Comparison of ENCODE assay signal across 15 cellular contexts in genomic region chr16:11145173-11145820, GRCh38.
A peak's percentile ranks its signal among the peaks of the same experiment; 100 is the strongest.
DNase-seq lines count a peak whose midpoint lies in the region; ATAC-seq, FAIRE-seq and TF ChIP-seq lines count a peak whose summit lies in the region.
"Had no signal": no experiment of that assay in that cellular context is flagged by ENCODE, and none has a peak within 500 bp of the region (broad histone marks: within the 10 kb centered on the region; RNA-seq: fewer than 3 reads in every experiment).

No MANE protein-coding gene starts in this region.

- H2AK9ac ChIP-seq in IMR-90 (replicated peaks; ENCODE audit: low read depth, low read length, poor library complexity), result no peak overlapping the region

- TF ChIP-seq EP300 in K562 (IDR thresholded peaks at IDR 0.05; ENCODE audit: low read length) (no peak), stomach (IDR thresholded peaks at IDR 0.05) (no peak)

- H3K4me2 ChIP-seq in IMR-90 (ENCODE audit: low read depth, low read length), result no peak overlapping the region
- no peak overlapping the region for H3K4me2 ChIP-seq in K562 (ENCODE audit: insufficient read depth, low read length)

- H4K5ac ChIP-seq in IMR-90 (ENCODE audit: low read depth, low read length), result no peak overlapping the region

- H3K4ac ChIP-seq in IMR-90 (ENCODE audit: low read depth, low read length), result 0 out of 2 replicates have a peak overlapping the region, but pooled peaks have one; percentile 10

- no peaks in the 10 kb centered on the region for H3K36me3 ChIP-seq in IMR-90 (ENCODE audit: control insufficient read depth, insufficient read depth, low read length)
- H3K36me3 ChIP-seq in K562 (ENCODE audit: control insufficient read depth, insufficient read depth, low read length), result no peaks in the 10 kb centered on the region; the same call in 2 of the 3 replicates
- peaks cover 0 to 2% of the 10 kb centered on the region in 2 donors for H3K36me3 ChIP-seq in left lung
- peaks cover 0 to 4% (median 0%) of the 10 kb centered on the region in 4 donors for H3K36me3 ChIP-seq in stomach
- H3K36me3 ChIP-seq: ascending aorta had no signal

- intact Hi-C loops in IMR-90 (cut with micrococcal nuclease) (no loop called here), K562 (cut with micrococcal nuclease) (no loop called here), left lung (cut with DNase I) (no loop called here), left colon (cut with DNase I, micrococcal nuclease) (no loop called here), stomach (cut with DNase I; ENCODE audit: low total_unique reads) (no loop called here)

- H2BK5ac ChIP-seq in IMR-90 (ENCODE audit: low read depth, low read length, poor library complexity, severe bottlenecking), result no peak overlapping the region

- H2BK120ac ChIP-seq in IMR-90 (ENCODE audit: low read depth, low read length), result no peak overlapping the region

- H3K9me1 ChIP-seq in IMR-90 (ENCODE audit: insufficient read depth, low read length) (peaks cover 10% of the 10 kb centered on the region), K562 (ENCODE audit: control insufficient read depth, insufficient read depth, low read length) (peaks cover 4% of the 10 kb centered on the region)

- H4K8ac ChIP-seq in IMR-90 (ENCODE audit: low read depth in 2 of 2, low read length in 2 of 2), result no peak overlapping the region

- in situ Hi-C loops in IMR-90 (cut with MboI; ENCODE audit: low sequenced_read_pairs) (no loop called here), K562 (cut with MboI) (no loop called here)

- POLR2A ChIA-PET in IMR-90 (lab: Charles Lee; ENCODE audit: unreplicated experiment), result no interaction called here
- POLR2A ChIA-PET in K562 (lab: Yijun Ruan, JAX), result interaction anchor here (1.2 kb wide), 1 partner anchor 11 kb away, joined by 3 read pairs; no protein-coding TSS in a partner anchor

- ATAC-seq in IMR-90 (ENCODE audit: low read depth) (peak; percentile 38; the same call in 1 of the 2 replicates), K562 (no peak), left lung (peak; percentile 45), left colon (no peak), HG02588 (IDR thresholded peaks at IDR 0.05; ENCODE audit: unreplicated experiment) (no peak)
- ATAC-seq: activated CD8-positive, alpha-beta T cell treated with anti-CD3 and anti-CD28 coated beads, Interleukin-2, amount 10 ng/mL, durations not matched to agents 7 days and 5 days; naive thymus-derived CD4-positive, alpha-beta T cell had no signal

- H3K27ac ChIP-seq in IMR-90 (ENCODE audit: insufficient read depth, low read length), result no peak overlapping the region
- H3K27ac ChIP-seq in K562 (ENCODE audit: extremely low read depth, low read depth, low read length), result no peak overlapping the region
- no peak overlapping the region for H3K27ac ChIP-seq in left lung
- H3K27ac ChIP-seq in stomach, result peak overlapping the region in 1 of 5 donors; percentile 36
- H3K27ac ChIP-seq: ascending aorta, SK-N-MC, testis had no signal

- H3K56ac ChIP-seq in IMR-90 (ENCODE audit: extremely low read depth, insufficient read depth, low read length), result no peak overlapping the region

- dilution Hi-C loops in IMR-90 (cut with HindIII; ENCODE audit: low sequenced_read_pairs, unreplicated experiment), result no loop called here

- TF ChIP-seq CTCF in IMR-90 (conservative IDR thresholded peaks at IDR 0.05; ENCODE audit: low read depth, low read length) (no peak), K562 (IDR thresholded peaks at IDR 0.05 in 2 of 3, conservative IDR thresholded peaks at IDR 0.05 in 1 of 3; ENCODE audit: insufficient read depth in 2 of 3, low read depth in 1 of 3, low read length in 3 of 3) (no peak), left lung (IDR thresholded peaks at IDR 0.05) (no peak), stomach (IDR thresholded peaks at IDR 0.05) (no peak)

- H3K4me1 ChIP-seq in IMR-90 (ENCODE audit: control insufficient read depth, insufficient read depth, low read length), result peaks cover 2% of the 10 kb centered on the region; the same call in 1 of the 2 replicates
- peaks cover 13 to 25% of the 10 kb centered on the region in 2 experiments for H3K4me1 ChIP-seq in K562 (replicated peaks in 1 of 2; ENCODE audit: control insufficient read depth in 2 of 2, insufficient read depth in 2 of 2, low read length in 2 of 2)
- H3K4me1 ChIP-seq in left lung, result no peaks in the 10 kb centered on the region
- H3K4me1 ChIP-seq in stomach, result peaks cover under 1 to 21% (median 9%) of the 10 kb centered on the region in 4 donors

- peak; percentile 73 for DNase-seq in AG08395 (ENCODE audit: low spot score)
- DNase-seq in IMR-90, result peak; percentile 54
- DNase-seq in K562 (ENCODE audit: extremely low read depth in 1 of 4, low spot score in 3 of 4), result no peak
- peak in 1 of 2 donors; percentile 42 for DNase-seq in left lung
- DNase-seq in left colon, result no peak
- DNase-seq in DMS79 treated with DMSO at 0.1 percent for 48 hours (lab: John Stamatoyannopoulos, UW), result no peak
- no peak for DNase-seq in stomach
- DNase-seq: activated CD8-positive, alpha-beta T cell treated with anti-CD3 and anti-CD28 coated beads, Interleukin-2, amount 10 ng/mL, durations not matched to agents 7 days and 5 days; Calu3; MM.1S; naive thymus-derived CD4-positive, alpha-beta T cell; testis had no signal

- CTCF ChIA-PET in IMR-90 (lab: Yijun Ruan, JAX), result no interaction called here
- CTCF ChIA-PET in K562 (lab: Yijun Ruan, JAX; ENCODE audit: low intra/inter-chr PET ratio), result no interaction called here

- H3K4me3 ChIP-seq in IMR-90 (ENCODE audit: insufficient read depth, low read depth, low read length), result no peak overlapping the region
- H3K4me3 ChIP-seq in K562, result no peak overlapping the region
- H3K4me3 ChIP-seq in left lung, result no peak overlapping the region
- H3K4me3 ChIP-seq in stomach, result no peak overlapping the region
- H3K4me3 ChIP-seq: ascending aorta, SK-N-MC, testis had no signal

- BruUV-seq in IMR-90 (replicated peaks; lab: Mats Ljungman, UMichigan) (no TSS peak), K562 (replicated peaks; lab: Mats Ljungman, UMichigan) (no TSS peak)

- H3K27me3 ChIP-seq in IMR-90 (ENCODE audit: control insufficient read depth, insufficient read depth, low read length), result no peaks in the 10 kb centered on the region
- no peaks in the 10 kb centered on the region for H3K27me3 ChIP-seq in K562 (ENCODE audit: control insufficient read depth in 2 of 2, insufficient read depth in 2 of 2, low read length in 2 of 2)
- H3K27me3 ChIP-seq in left lung, result no peaks in the 10 kb centered on the region
- no peaks in the 10 kb centered on the region for H3K27me3 ChIP-seq in stomach
- H3K27me3 ChIP-seq: ascending aorta, testis had no signal

- H3K79me2 ChIP-seq in K562 (ENCODE audit: control insufficient read depth, insufficient read depth, low read length), result no peaks in the 10 kb centered on the region

- TF ChIP-seq POLR2A in IMR-90 (IDR thresholded peaks at IDR 0.05; ENCODE audit: low read depth, low read length), result no peak
- no peak for TF ChIP-seq POLR2A in K562 (conservative IDR thresholded peaks at IDR 0.05)
- no peak for TF ChIP-seq POLR2A in stomach (IDR thresholded peaks at IDR 0.05)

- H2BK20ac ChIP-seq in IMR-90 (ENCODE audit: low read depth, low read length), result no peak overlapping the region

- H2BK15ac ChIP-seq in IMR-90 (ENCODE audit: low read depth, low read length), result no peak overlapping the region

- no peak overlapping the region for H3K23ac ChIP-seq in IMR-90 (ENCODE audit: low read depth, low read length)

- no peak for FAIRE-seq in K562 (lab: Jason Lieb, UNC)

- H4K91ac ChIP-seq in IMR-90 (ENCODE audit: insufficient read depth, low read depth, low read length), result no peak overlapping the region

- H3K18ac ChIP-seq in IMR-90 (ENCODE audit: low read depth, low read length), result no peak overlapping the region

- H4K20me1 ChIP-seq in IMR-90 (ENCODE audit: insufficient read depth, low read length), result no peaks in the 10 kb centered on the region
- H4K20me1 ChIP-seq in K562 (replicated peaks; ENCODE audit: control insufficient read depth, insufficient read depth, low read length), result no peaks in the 10 kb centered on the region; the same call in 1 of the 2 replicates

- H2AFZ ChIP-seq in IMR-90 (replicated peaks; ENCODE audit: low read length, poor library complexity) (peak overlapping the region; percentile 48), K562 (ENCODE audit: low read depth, low read length) (no peak overlapping the region)

- H2AK5ac ChIP-seq in IMR-90 (ENCODE audit: low read depth, low read length), result no peak overlapping the region

- H3K14ac ChIP-seq in IMR-90 (replicated peaks; ENCODE audit: low read depth, low read length), result no peak overlapping the region

- TF ChIP-seq RAD21 in IMR-90 (IDR thresholded peaks at IDR 0.05; ENCODE audit: low read length) (no peak), K562 (CRISPR knock-in tag; conservative IDR thresholded peaks at IDR 0.05 in 1 of 2, IDR thresholded peaks at IDR 0.05 in 1 of 2) (no peak)

- H3K9ac ChIP-seq in IMR-90 (ENCODE audit: low read depth, low read length) (no peak overlapping the region), K562 (ENCODE audit: insufficient read depth in 1 of 2, low read depth in 2 of 2, low read length in 2 of 2) (no peak overlapping the region)

- H3K9me3 ChIP-seq in IMR-90 (ENCODE audit: control insufficient read depth, insufficient read depth, low read length) (no peaks in the 10 kb centered on the region), K562 (replicated peaks; ENCODE audit: control insufficient read depth, insufficient read depth, low read depth, low read length) (no peaks in the 10 kb centered on the region), left lung (no peaks in the 10 kb centered on the region), stomach (no peaks in the 10 kb centered on the region)
- H3K9me3 ChIP-seq: ascending aorta, testis had no signal

- WGBS in IMR-90 (ENCODE audit: extremely low coverage in 2 of 2, insufficient read length in 1 of 2), 2 experiments, result 72% methylated on average over 11 of the region's 13 CpGs; no CpG with 5 or more reads in 1 of the 2 experiments
- WGBS in K562 (ENCODE audit: insufficient coverage, low coverage, missing lambda C conversion rate), result 89% methylated on average over 13 of the region's 13 CpGs
- 73 to 82% (median 78%) methylated on average over 13 of the region's 13 CpGs for WGBS in stomach, 5 donors

- peaks cover 0 to 6% of the 10 kb centered on the region in 2 experiments; a peak in 1 of 4 replicates for H3K79me1 ChIP-seq in IMR-90 (ENCODE audit: low read depth in 1 of 2, low read length in 2 of 2)

TF ChIP-seq in IMR-90, 13 proteins besides CTCF, POLR2A, EP300 and RAD21:
- TF ChIP-seq MAFK (IDR thresholded peaks at IDR 0.05; ENCODE audit: low read depth, low read length) (no peak), CEBPB (IDR thresholded peaks at IDR 0.05; ENCODE audit: low read depth, low read length) (peak; percentile 37; the same call in 1 of the 2 replicates), CHD1 (IDR thresholded peaks at IDR 0.05; ENCODE audit: low read depth, low read length) (no peak)

TF ChIP-seq in K562, 482 proteins besides CTCF, POLR2A, EP300 and RAD21 (continues in another document):
- TF ChIP-seq CEBPB (tag; IDR thresholded peaks at IDR 0.05), result 0 out of 2 replicates have a peak, but pooled peaks have one; percentile 15

Comparison
In these comparisons a context has a peak if more than half of its experiments do, and no peak if none do; other contexts are left out.
1. DNase-seq: peak in AG08395 (single experiment) and IMR-90 (single experiment); none in K562 (0 of 4), left colon (0 of 2), DMS79 treated with DMSO at 0.1 percent for 48 hours (single experiment) and stomach (single experiment).
2. ATAC-seq: peak in IMR-90 (single experiment) and left lung (single experiment); none in K562 (single experiment), left colon (single experiment) and HG02588 (single experiment).